In genomic region chr2:39772086-39772811, GRCh38 we compare ENCODE assay signal across 13 cellular contexts. TPM values are rescaled to one million over a fixed set of nuclear protein-coding genes. Genes with fewer than 3 reads are reported as not detected.
A peak's percentile ranks its signal among the peaks of the same experiment; 100 is the strongest.
DNase-seq lines count a peak whose midpoint lies in the region; ATAC-seq, FAIRE-seq and TF ChIP-seq lines count a peak whose summit lies in the region.
"Had no signal": no experiment of that assay in that cellular context is flagged by ENCODE, and none has a peak within 500 bp of the region (broad histone marks: within the 10 kb centered on the region; RNA-seq: fewer than 3 reads in every experiment).

No MANE protein-coding gene starts in this region.

- POLR2A ChIA-PET in activated CD4-positive, alpha-beta T cell treated with anti-CD3 and anti-CD28 coated beads for 36 hours (lab: Charles Lee) = no interaction called here
- POLR2A ChIA-PET in endothelial cell of umbilical vein (lab: Charles Lee) = no interaction called here

- DNase-seq in activated CD4-positive, alpha-beta T cell treated with anti-CD3 and anti-CD28 coated beads for 36 hours = no peak
- DNase-seq in activated CD4-positive, alpha-beta T cell treated with anti-CD3 and anti-CD28 coated beads for 48 hours = no peak
- DNase-seq in RKO (ENCODE audit: low spot score) = peak; percentile 63
- peak; percentile 23 for DNase-seq in endothelial cell of umbilical vein (ENCODE audit: low read depth, low spot score)
- peak; percentile 46 for DNase-seq in skeletal muscle cell (ENCODE audit: low read depth)
- no peak for DNase-seq in GOT3 (lab: John Stamatoyannopoulos, UW)
- DNase-seq in nephron progenitor cell = no peak
- no peak for DNase-seq in NCI-H1694 (lab: John Stamatoyannopoulos, UW)
- DNase-seq: anterior cingulate cortex; head of caudate nucleus; NCI-H748 treated with DMSO at 0.1 percent for 48 hours; stimulated activated CD4-positive, alpha-beta T cell treated with anti-CD3 and anti-CD28 coated beads, Interleukin-4, amount 100 ng/mL, for 24 hours; transverse colon had no signal

- peak; percentile 94 for ATAC-seq in activated CD4-positive, alpha-beta T cell treated with anti-CD3 and anti-CD28 coated beads for 36 hours

- TF ChIP-seq CTCF in endothelial cell of umbilical vein (IDR thresholded peaks at IDR 0.05; ENCODE audit: extremely low read depth in 1 of 2, insufficient read depth in 1 of 2, low read depth in 1 of 2, low read length in 2 of 2) = no peak
- TF ChIP-seq CTCF in nephron progenitor cell (IDR thresholded peaks at IDR 0.05) = no peak

- no peak overlapping the region for H3K27ac ChIP-seq in endothelial cell of umbilical vein (ENCODE audit: insufficient read depth, low read depth, low read length)
- H3K27ac ChIP-seq: transverse colon had no signal

- no peaks in the 10 kb centered on the region for H3K9me3 ChIP-seq in endothelial cell of umbilical vein (replicated peaks; ENCODE audit: control insufficient read depth, insufficient read depth, low read length)
- H3K9me3 ChIP-seq: transverse colon had no signal

- intact Hi-C loops in activated CD4-positive, alpha-beta T cell treated with anti-CD3 and anti-CD28 coated beads for 36 hours (cut with DNase I, micrococcal nuclease) = loop anchor here in 1 of 2 experiments (10.0 kb wide), 1 partner anchor 337 kb away; the partner anchor contains the start of gene MAP4K3
- intact Hi-C loops in endothelial cell of umbilical vein (cut with micrococcal nuclease) = no loop called here

- H4K20me1 ChIP-seq in endothelial cell of umbilical vein (replicated peaks; ENCODE audit: control insufficient read depth, extremely low read depth, insufficient read depth, low read length) = no peaks in the 10 kb centered on the region

- H3K4me3 ChIP-seq in endothelial cell of umbilical vein (replicated peaks in 1 of 3; ENCODE audit: insufficient read depth in 1 of 3, low read depth in 1 of 3, low read length in 3 of 3) = no peak overlapping the region
- H3K4me3 ChIP-seq in skeletal muscle cell (ENCODE audit: low read depth, low read length) = no peak overlapping the region
- H3K4me3 ChIP-seq: transverse colon had no signal

- FAIRE-seq in endothelial cell of umbilical vein (lab: Jason Lieb, UNC) = no peak

- no peak overlapping the region for H2AFZ ChIP-seq in endothelial cell of umbilical vein (ENCODE audit: low read depth, low read length)

- H3K36me3 Mint-ChIP-seq in activated CD4-positive, alpha-beta T cell treated with anti-CD3 and anti-CD28 coated beads for 36 hours (ENCODE audit: low read depth) = peaks cover 36% of the 10 kb centered on the region
- H3K36me3 Mint-ChIP-seq in nephron progenitor cell (ENCODE audit: low read depth) = peaks cover 78% of the 10 kb centered on the region

- no peaks in the 10 kb centered on the region for H3K9me1 ChIP-seq in endothelial cell of umbilical vein (replicated peaks; ENCODE audit: control insufficient read depth, extremely low read depth, insufficient read depth, low read length)

- H3K4me3 Mint-ChIP-seq in activated CD4-positive, alpha-beta T cell treated with anti-CD3 and anti-CD28 coated beads for 36 hours = no peak overlapping the region
- H3K4me3 Mint-ChIP-seq in nephron progenitor cell = no peak overlapping the region

- BruUV-seq in endothelial cell of umbilical vein (replicated peaks; lab: Mats Ljungman, UMichigan) = no TSS peak

- CTCF ChIA-PET in activated CD4-positive, alpha-beta T cell treated with anti-CD3 and anti-CD28 coated beads for 36 hours (lab: Charles Lee) = interaction anchor here (0.6 kb wide), 1 partner anchor 7 kb away, joined by 3 read pairs; no protein-coding TSS in a partner anchor
- CTCF ChIA-PET in endothelial cell of umbilical vein (lab: Charles Lee) = interaction anchor here (1.2 kb wide), 1 partner anchor 65 kb away, joined by 4 read pairs; no protein-coding TSS in a partner anchor

- peaks cover 52% of the 10 kb centered on the region for H3K4me1 Mint-ChIP-seq in activated CD4-positive, alpha-beta T cell treated with anti-CD3 and anti-CD28 coated beads for 36 hours
- H3K4me1 Mint-ChIP-seq in nephron progenitor cell = peaks cover 8% of the 10 kb centered on the region

- H3K36me3 ChIP-seq in endothelial cell of umbilical vein (ENCODE audit: control insufficient read depth in 2 of 2, extremely low read depth in 1 of 2, insufficient read depth in 2 of 2, low read length in 2 of 2) = peaks cover 2 to 3% of the 10 kb centered on the region in 2 experiments

- dilution Hi-C loops in endothelial cell of umbilical vein (cut with MboI; ENCODE audit: extremely low pct_ligation_motif_present, low sequenced_read_pairs) = no loop called here

- H3K9me3 Mint-ChIP-seq in activated CD4-positive, alpha-beta T cell treated with anti-CD3 and anti-CD28 coated beads for 36 hours (ENCODE audit: low read depth) = no peaks in the 10 kb centered on the region
- H3K9me3 Mint-ChIP-seq in nephron progenitor cell = peaks cover 8% of the 10 kb centered on the region

- no peak overlapping the region for H3K9ac ChIP-seq in endothelial cell of umbilical vein (replicated peaks; ENCODE audit: extremely low read depth, insufficient read depth, low read length)

- peaks cover 55% of the 10 kb centered on the region for H3K79me2 ChIP-seq in endothelial cell of umbilical vein (ENCODE audit: control insufficient read depth, insufficient read depth, low read length)

- H3K27ac Mint-ChIP-seq in activated CD4-positive, alpha-beta T cell treated with anti-CD3 and anti-CD28 coated beads for 36 hours = peak overlapping the region; percentile 5
- no peak overlapping the region for H3K27ac Mint-ChIP-seq in nephron progenitor cell

- no peak overlapping the region for H3K4me2 ChIP-seq in endothelial cell of umbilical vein (ENCODE audit: insufficient read depth, low read length)

- H3K27me3 ChIP-seq in endothelial cell of umbilical vein (ENCODE audit: control insufficient read depth in 2 of 2, insufficient read depth in 2 of 2, low read length in 2 of 2) = no peaks in the 10 kb centered on the region
- H3K27me3 ChIP-seq: transverse colon had no signal

- no peaks in the 10 kb centered on the region for H3K27me3 Mint-ChIP-seq in activated CD4-positive, alpha-beta T cell treated with anti-CD3 and anti-CD28 coated beads for 36 hours
- no peaks in the 10 kb centered on the region for H3K27me3 Mint-ChIP-seq in nephron progenitor cell (ENCODE audit: low read depth, poor library complexity)

- no peak for TF ChIP-seq POLR2A in endothelial cell of umbilical vein (IDR thresholded peaks at IDR 0.05; ENCODE audit: low read depth, low read length)

- peaks cover 8% of the 10 kb centered on the region for H3K4me1 ChIP-seq in endothelial cell of umbilical vein (ENCODE audit: control insufficient read depth, extremely low read depth, insufficient read depth, low read length)

TF ChIP-seq in endothelial cell of umbilical vein, 7 proteins besides CTCF, POLR2A, EP300 and RAD21:
- TF ChIP-seq GATA2 (IDR thresholded peaks at IDR 0.05; ENCODE audit: insufficient read depth, insufficient read length, low read depth, low read length) (no peak), FOS (IDR thresholded peaks at IDR 0.05; ENCODE audit: borderline replicate concordance, insufficient read depth, low read length) (peak; percentile 30)

RNA-seq across cellular contexts. Expression of gene THUMPD2, which starts 6.8 kb away (rescaled TPM):
- total RNA-seq in activated CD4-positive, alpha-beta T cell treated with anti-CD3 and anti-CD28 coated beads for 36 hours = 10 to 100 TPM; 15.2 to 18.4 TPM
- total RNA-seq in endothelial cell of umbilical vein = 8.2 and 8.9 TPM in 2 replicates
- polyA plus RNA-seq in endothelial cell of umbilical vein = 3.5 and 4.3 TPM in 2 replicates
- 6.1 TPM in 2 replicates for polyA plus RNA-seq in endothelial cell of umbilical vein (2011; cell fraction: cytosol; rRNA removed)
- polyA plus RNA-seq in endothelial cell of umbilical vein (2011; cell fraction: nucleus; rRNA removed) = 22.7 and 24.2 TPM in 2 replicates
- polyA plus RNA-seq in endothelial cell of umbilical vein (2012) = 6.8 and 7.9 TPM in 2 replicates
- polyA minus RNA-seq in endothelial cell of umbilical vein = 7.6 and 8.6 TPM in 2 replicates
- 5.1 TPM for polyA minus RNA-seq in endothelial cell of umbilical vein (2011; cell fraction: cytosol; rRNA and poly(A)+ RNA removed)
- 17.6 and 27.2 TPM in 2 replicates for polyA minus RNA-seq in endothelial cell of umbilical vein (2011; cell fraction: nucleus; rRNA and poly(A)+ RNA removed)

Comparison
In these comparisons a context has a peak if more than half of its experiments do, and no peak if none do; other contexts are left out.
1. DNase-seq: peak in RKO (single experiment), endothelial cell of umbilical vein (single experiment) and skeletal muscle cell (single experiment); none in activated CD4-positive, alpha-beta T cell treated with anti-CD3 and anti-CD28 coated beads for 36 hours (single experiment), activated CD4-positive, alpha-beta T cell treated with anti-CD3 and anti-CD28 coated beads for 48 hours (single experiment), GOT3 (single experiment), nephron progenitor cell (single experiment) and NCI-H1694 (single experiment).